In the genomic region with DNA sequence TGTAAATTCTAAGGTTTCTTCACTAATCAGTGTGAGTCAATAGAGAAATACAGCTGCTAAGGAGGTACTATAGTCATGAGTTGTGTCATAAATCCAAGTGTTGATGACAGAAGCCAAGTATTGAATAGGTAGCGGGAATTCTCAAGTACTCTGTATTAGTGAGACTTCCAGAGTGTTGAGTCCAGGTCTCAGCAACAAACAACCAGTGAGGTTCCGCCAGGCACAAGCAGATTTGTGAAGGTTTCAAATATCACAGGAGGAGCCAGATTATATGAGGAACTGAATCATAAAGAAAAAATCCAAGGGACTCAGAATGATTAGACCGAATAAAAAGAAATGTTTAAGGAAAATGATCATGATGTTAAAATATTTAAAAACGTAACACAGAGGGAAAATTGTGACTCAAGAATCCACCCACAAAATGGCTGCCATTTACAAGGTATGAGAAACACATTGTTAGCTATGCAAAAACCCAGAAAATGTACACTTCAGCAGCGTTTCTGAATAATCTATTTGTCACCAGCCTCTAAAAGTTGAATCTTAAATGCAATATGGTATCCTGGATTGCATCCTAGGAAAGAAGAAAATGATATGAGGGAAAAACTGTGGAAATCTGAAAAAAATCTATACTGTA, we compare ENCODE assay signal across 13 cellular contexts. TPM values are rescaled to one million over a fixed set of nuclear protein-coding genes. Genes with fewer than 3 reads are reported as not detected.
DNase-seq lines count a peak whose midpoint lies in the region; ATAC-seq, FAIRE-seq and TF ChIP-seq lines count a peak whose summit lies in the region.
"Had no signal": no experiment of that assay in that cellular context is flagged by ENCODE, and none has a peak within 500 bp of the region (broad histone marks: within the 10 kb centered on the region; RNA-seq: fewer than 3 reads in every experiment).

No MANE protein-coding gene starts in this region.

- no peak for ATAC-seq in K562
- no peak for ATAC-seq in GM21737 (IDR thresholded peaks at IDR 0.05; ENCODE audit: unreplicated experiment)
- ATAC-seq: activated CD8-positive, alpha-beta memory T cell treated with anti-CD3 and anti-CD28 coated beads, Interleukin-2, amount 10 ng/mL, durations not matched to agents 7 days and 5 days had no signal

- intact Hi-C loops in K562 (cut with micrococcal nuclease) = no loop called here

- peaks cover 4% of the 10 kb centered on the region for H3K27me3 Mint-ChIP-seq in neural progenitor cell (ENCODE audit: insufficient read depth, low read depth)

- CTCF ChIA-PET in K562 (lab: Yijun Ruan, JAX; ENCODE audit: low intra/inter-chr PET ratio) = no interaction called here

- no peaks in the 10 kb centered on the region for H3K36me3 ChIP-seq in K562 (ENCODE audit: control insufficient read depth, insufficient read depth, low read length)
- no peaks in the 10 kb centered on the region for H3K36me3 ChIP-seq in neural progenitor cell
- H3K36me3 ChIP-seq: left ventricle myocardium inferior had no signal

- TF ChIP-seq EP300 in K562 (IDR thresholded peaks at IDR 0.05; ENCODE audit: low read length) = no peak

- no peak overlapping the region for H3K9ac ChIP-seq in K562 (ENCODE audit: insufficient read depth in 1 of 2, low read depth in 2 of 2, low read length in 2 of 2)
- H3K9ac ChIP-seq in neural progenitor cell = no peak overlapping the region
- H3K9ac ChIP-seq: KMS-11, parathyroid adenoma had no signal

- H3K9me3 ChIP-seq in K562 (replicated peaks; ENCODE audit: control insufficient read depth, insufficient read depth, low read depth, low read length) (no peaks in the 10 kb centered on the region), neural progenitor cell (ENCODE audit: low read depth) (no peaks in the 10 kb centered on the region)
- H3K9me3 ChIP-seq: left ventricle myocardium inferior had no signal

- no peaks in the 10 kb centered on the region for H3F3A ChIP-seq in neural progenitor cell (ENCODE audit: low read depth)

- no peaks in the 10 kb centered on the region for H3K9me3 Mint-ChIP-seq in neural progenitor cell
- H3K9me3 Mint-ChIP-seq: T-helper 2 cell treated with Interferon-gamma antibody and Interleukin-4, amounts not matched to agents 5 μg/mL and 100 μg/mL, for 36 hours had no signal

- no peaks in the 10 kb centered on the region; a peak in 1 of 5 replicates for H3K27me3 ChIP-seq in K562 (ENCODE audit: control insufficient read depth in 2 of 2, insufficient read depth in 2 of 2, low read length in 2 of 2)
- H3K27me3 ChIP-seq in neural progenitor cell = no peaks in the 10 kb centered on the region

- in situ Hi-C loops in K562 (cut with MboI) = no loop called here

- no TSS peak for BruUV-seq in K562 (replicated peaks; lab: Mats Ljungman, UMichigan)

- TF ChIP-seq POLR2A in K562 (conservative IDR thresholded peaks at IDR 0.05) = no peak

- no peak for TF ChIP-seq CTCF in K562 (IDR thresholded peaks at IDR 0.05 in 2 of 3, conservative IDR thresholded peaks at IDR 0.05 in 1 of 3; ENCODE audit: insufficient read depth in 2 of 3, low read depth in 1 of 3, low read length in 3 of 3)
- no peak for TF ChIP-seq CTCF in neural progenitor cell (IDR thresholded peaks at IDR 0.05)

- H3K27ac ChIP-seq in K562 (ENCODE audit: extremely low read depth, low read depth, low read length) (no peak overlapping the region), neural progenitor cell (no peak overlapping the region)
- H3K27ac ChIP-seq: KMS-11, left ventricle myocardium inferior, parathyroid adenoma had no signal

- no peak for TF ChIP-seq RAD21 in K562 (CRISPR knock-in tag; conservative IDR thresholded peaks at IDR 0.05 in 1 of 2, IDR thresholded peaks at IDR 0.05 in 1 of 2)

- H3K9me1 ChIP-seq in K562 (ENCODE audit: control insufficient read depth, insufficient read depth, low read length) = no peaks in the 10 kb centered on the region

- POLR2A ChIA-PET in K562 (lab: Yijun Ruan, JAX) = no interaction called here

- no peaks in the 10 kb centered on the region for H3K4me1 Mint-ChIP-seq in neural progenitor cell
- H3K4me1 Mint-ChIP-seq: activated CD8-positive, alpha-beta memory T cell treated with anti-CD3 and anti-CD28 coated beads, Interleukin-2, amount 10 ng/mL, durations not matched to agents 7 days and 5 days had no signal

- H3K4me2 ChIP-seq in K562 (ENCODE audit: insufficient read depth, low read length) (no peak overlapping the region), neural progenitor cell (no peak overlapping the region)
- H3K4me2 ChIP-seq: KMS-11 had no signal

- DNase-seq in EL = peak; percentile 83
- peak; percentile 24 for DNase-seq in NCI-H2029 (lab: John Stamatoyannopoulos, UW)
- DNase-seq in K562 (ENCODE audit: extremely low read depth in 1 of 4, low spot score in 3 of 4) = no peak
- DNase-seq in neural progenitor cell (ENCODE audit: low spot score) = no peak
- DNase-seq in amygdala (lab: John Stamatoyannopoulos, UW) = no peak
- no peak for DNase-seq in activated effector memory CD4-positive, alpha-beta T cell treated with anti-CD3 and anti-CD28 coated beads, Interleukin-2, amount 50 U/mL, for 16 hours
- DNase-seq: activated CD8-positive, alpha-beta memory T cell treated with anti-CD3 and anti-CD28 coated beads, Interleukin-2, amount 10 ng/mL, durations not matched to agents 7 days and 5 days; left ventricle myocardium inferior; substantia nigra had no signal

- H3K36me3 Mint-ChIP-seq in neural progenitor cell = no peaks in the 10 kb centered on the region
- H3K36me3 Mint-ChIP-seq: activated CD8-positive, alpha-beta memory T cell treated with anti-CD3 and anti-CD28 coated beads, Interleukin-2, amount 10 ng/mL, durations not matched to agents 7 days and 5 days had no signal

- no peak overlapping the region for H3K4me3 Mint-ChIP-seq in neural progenitor cell
- H3K4me3 Mint-ChIP-seq: activated CD8-positive, alpha-beta memory T cell treated with anti-CD3 and anti-CD28 coated beads, Interleukin-2, amount 10 ng/mL, durations not matched to agents 7 days and 5 days; T-helper 2 cell treated with Interferon-gamma antibody and Interleukin-4, amounts not matched to agents 5 μg/mL and 100 μg/mL, for 36 hours had no signal

- H3K27ac Mint-ChIP-seq in neural progenitor cell = no peak overlapping the region
- H3K27ac Mint-ChIP-seq: activated CD8-positive, alpha-beta memory T cell treated with anti-CD3 and anti-CD28 coated beads, Interleukin-2, amount 10 ng/mL, durations not matched to agents 7 days and 5 days; T-helper 2 cell treated with Interferon-gamma antibody and Interleukin-4, amounts not matched to agents 5 μg/mL and 100 μg/mL, for 36 hours had no signal

- no peak overlapping the region for H3K4me3 ChIP-seq in K562
- no peak overlapping the region for H3K4me3 ChIP-seq in neural progenitor cell
- H3K4me3 ChIP-seq: left ventricle myocardium inferior had no signal

- no peaks in the 10 kb centered on the region for H4K20me1 ChIP-seq in K562 (replicated peaks; ENCODE audit: control insufficient read depth, insufficient read depth, low read length)
- no peaks in the 10 kb centered on the region for H4K20me1 ChIP-seq in neural progenitor cell (ENCODE audit: low read depth)

- no peak overlapping the region for H2AFZ ChIP-seq in K562 (ENCODE audit: low read depth, low read length)
- peak overlapping the region; percentile 60 for H2AFZ ChIP-seq in neural progenitor cell (replicated peaks)
- H2AFZ ChIP-seq: parathyroid adenoma had no signal

- H3K4me1 ChIP-seq in K562 (replicated peaks in 1 of 2; ENCODE audit: control insufficient read depth in 2 of 2, insufficient read depth in 2 of 2, low read length in 2 of 2) (no peaks in the 10 kb centered on the region), neural progenitor cell (no peaks in the 10 kb centered on the region)
- H3K4me1 ChIP-seq: left ventricle myocardium inferior, parathyroid adenoma had no signal

- 0% methylated on average over 5 of the region's 5 CpGs for WGBS in K562 (ENCODE audit: insufficient coverage, low coverage, missing lambda C conversion rate)

- H3K79me2 ChIP-seq in K562 (ENCODE audit: control insufficient read depth, insufficient read depth, low read length) (no peaks in the 10 kb centered on the region), neural progenitor cell (ENCODE audit: low read depth) (no peaks in the 10 kb centered on the region)
- H3K79me2 ChIP-seq: parathyroid adenoma had no signal

- no peak for FAIRE-seq in K562 (lab: Jason Lieb, UNC)

RNA-seq across cellular contexts. Expression of gene EVA1A, which starts 27.3 kb away (rescaled TPM):
- not detected in 2 replicates for total RNA-seq in K562 (2011; cell fraction: chromatin; rRNA removed; ENCODE audit: low replicate concordance)
- not detected in 2 replicates for total RNA-seq in K562 (2011; cell fraction: nucleolus; rRNA removed)
- total RNA-seq in K562 (2011; cell fraction: nucleoplasm; rRNA removed) = not detected in 2 replicates
- total RNA-seq in K562 (2014; rRNA removed) = not detected in 2 replicates
- not detected in 2 replicates for total RNA-seq in K562 (2014; rRNA removed; fragmentation: Illumina TruSeq; extraction: Trizol)
- not detected in 2 replicates for total RNA-seq in K562 (2015; rRNA removed; fragmentation: Illumina TruSeq; extraction: Trizol)
- total RNA-seq in K562 (2021) = not detected in 2 replicates
- not detected in 2 replicates for polyA plus RNA-seq in K562 (2011; rRNA removed)
- not detected in 2 replicates for polyA plus RNA-seq in K562 (2011; cell fraction: cytosol; rRNA removed)
- polyA plus RNA-seq in K562 (2011; cell fraction: nucleus; rRNA removed) = not detected in 2 replicates
- polyA plus RNA-seq in K562 (2012) = not detected in 2 replicates
- not detected in 2 replicates for polyA plus RNA-seq in K562 (2014; fragmentation: Illumina TruSeq; extraction: Trizol)
- polyA plus RNA-seq in K562 (2014; fragmentation: Nextera tagmentation; extraction: Ambion mirVana) = not detected
- polyA plus RNA-seq in K562 (2014; rRNA removed) = not detected in 2 replicates
- polyA minus RNA-seq in K562 (2011; rRNA and poly(A)+ RNA removed) = not detected in 2 replicates
- polyA minus RNA-seq in K562 (2011; cell fraction: cytosol; rRNA and poly(A)+ RNA removed) = not detected in 2 replicates
- not detected in 2 replicates for polyA minus RNA-seq in K562 (2011; cell fraction: nucleus; rRNA and poly(A)+ RNA removed)
- total RNA-seq in neural progenitor cell (ENCODE audit: low replicate concordance) = 2.8 and 3.6 TPM in 2 replicates
- total RNA-seq: activated CD8-positive, alpha-beta memory T cell treated with anti-CD3 and anti-CD28 coated beads, Interleukin-2, amount 10 ng/mL, durations not matched to agents 7 days and 5 days had no signal

RNA-seq across cellular contexts. Expression of gene MRPL19, which starts 58.5 kb away (rescaled TPM):
- 9.8 and 24.7 TPM in 2 replicates for total RNA-seq in K562 (2011; cell fraction: chromatin; rRNA removed; ENCODE audit: low replicate concordance)
- 15.3 and 20.7 TPM in 2 replicates for total RNA-seq in K562 (2011; cell fraction: nucleolus; rRNA removed)
- total RNA-seq in K562 (2011; cell fraction: nucleoplasm; rRNA removed) = 18.0 and 23.6 TPM in 2 replicates
- total RNA-seq in K562 (2014; rRNA removed) (64.3 and 65.9 TPM in 2 replicates), K562 (2014; rRNA removed; fragmentation: Illumina TruSeq; extraction: Trizol) (59.5 and 66.0 TPM in 2 replicates), K562 (2015; rRNA removed; fragmentation: Illumina TruSeq; extraction: Trizol) (54.3 and 56.3 TPM in 2 replicates), K562 (2021) (61.1 and 68.3 TPM in 2 replicates), neural progenitor cell (ENCODE audit: low replicate concordance) (51.7 and 80.4 TPM in 2 replicates)
- polyA plus RNA-seq in K562 (2011; rRNA removed) (26.2 and 60.2 TPM in 2 replicates), K562 (2014; fragmentation: Illumina TruSeq; extraction: Trizol) (42.8 and 50.0 TPM in 2 replicates), K562 (2014; fragmentation: Nextera tagmentation; extraction: Ambion mirVana) (10 to 100 TPM in 1 of 2 experiments, 1 to 10 TPM in 1; 9.7 to 11.8 TPM), K562 (2014; rRNA removed) (56.1 and 70.0 TPM in 2 replicates)
- 9.6 and 13.5 TPM in 2 replicates for polyA plus RNA-seq in K562 (2011; cell fraction: cytosol; rRNA removed)
- 8.6 and 9.7 TPM in 2 replicates for polyA plus RNA-seq in K562 (2011; cell fraction: nucleus; rRNA removed)
- 22.0 and 36.8 TPM in 2 replicates for polyA plus RNA-seq in K562 (2012)
- 45.2 and 53.2 TPM in 2 replicates for polyA minus RNA-seq in K562 (2011; rRNA and poly(A)+ RNA removed)
- 10.6 and 24.8 TPM in 2 replicates for polyA minus RNA-seq in K562 (2011; cell fraction: cytosol; rRNA and poly(A)+ RNA removed)
- polyA minus RNA-seq in K562 (2011; cell fraction: nucleus; rRNA and poly(A)+ RNA removed) = 35.1 and 41.5 TPM in 2 replicates

Comparison
In these comparisons a context has a peak if more than half of its experiments do, and no peak if none do; other contexts are left out.
1. DNase-seq: peak in EL (single experiment) and NCI-H2029 (single experiment); none in K562 (0 of 4), neural progenitor cell (single experiment), amygdala (0 of 56) and activated effector memory CD4-positive, alpha-beta T cell treated with anti-CD3 and anti-CD28 coated beads, Interleukin-2, amount 50 U/mL, for 16 hours (single experiment).